ENCODE assay signal across 21 cellular contexts in genomic region chr21:21046063-21046462, GRCh38. TPM values are rescaled to one million over a fixed set of nuclear protein-coding genes. Genes with fewer than 3 reads are reported as not detected.
"Had no signal": no experiment of that assay in that cellular context is flagged by ENCODE, and none has a peak within 500 bp of the region (broad histone marks: within the 10 kb centered on the region; RNA-seq: fewer than 3 reads in every experiment).

No MANE protein-coding gene starts in this region.

- H3K27ac Mint-ChIP-seq: activated CD4-positive, alpha-beta memory T cell treated with anti-CD3 and anti-CD28 coated beads, Interleukin-2, amount 10 ng/mL, durations not matched to agents 7 days and 5 days; activated naive CD4-positive, alpha-beta T cell treated with anti-CD3 and anti-CD28 coated beads for 36 hours; activated T-cell treated with anti-CD3 and anti-CD28 coated beads, Interleukin-2, amount 50 U/mL, for 72 hours; naive thymus-derived CD4-positive, alpha-beta T cell; neural progenitor cell; stimulated activated memory B cell treated with anti-CD40 and anti-IgM and Interleukin-4, amounts not matched to agents 10 μg/mL and 1 μg/mL and 100 μg/mL, for 72 hours; T-helper 17 cell; type B pancreatic cell had no signal

- H3K27me3 Mint-ChIP-seq: activated CD4-positive, alpha-beta memory T cell treated with anti-CD3 and anti-CD28 coated beads, Interleukin-2, amount 10 ng/mL, durations not matched to agents 7 days and 5 days; naive thymus-derived CD4-positive, alpha-beta T cell; stimulated activated memory B cell treated with anti-CD40 and anti-IgM and Interleukin-4, amounts not matched to agents 10 μg/mL and 1 μg/mL and 100 μg/mL, for 72 hours; T-helper 17 cell; type B pancreatic cell had no signal

- H3K27me3 ChIP-seq: neural progenitor cell, stomach, testis, vagina had no signal

- H3K4me3 Mint-ChIP-seq: activated CD4-positive, alpha-beta memory T cell treated with anti-CD3 and anti-CD28 coated beads, Interleukin-2, amount 10 ng/mL, durations not matched to agents 7 days and 5 days; activated naive CD4-positive, alpha-beta T cell treated with anti-CD3 and anti-CD28 coated beads for 36 hours; activated T-cell treated with anti-CD3 and anti-CD28 coated beads, Interleukin-2, amount 50 U/mL, for 72 hours; naive thymus-derived CD4-positive, alpha-beta T cell; neural progenitor cell; stimulated activated memory B cell treated with anti-CD40 and anti-IgM and Interleukin-4, amounts not matched to agents 10 μg/mL and 1 μg/mL and 100 μg/mL, for 72 hours; T-helper 17 cell; type B pancreatic cell had no signal

- H3K36me3 Mint-ChIP-seq: naive thymus-derived CD4-positive, alpha-beta T cell; neural progenitor cell; stimulated activated memory B cell treated with anti-CD40 and anti-IgM and Interleukin-4, amounts not matched to agents 10 μg/mL and 1 μg/mL and 100 μg/mL, for 72 hours; type B pancreatic cell had no signal

- H3K4me1 Mint-ChIP-seq: activated CD4-positive, alpha-beta memory T cell treated with anti-CD3 and anti-CD28 coated beads, Interleukin-2, amount 10 ng/mL, durations not matched to agents 7 days and 5 days; neural progenitor cell; stimulated activated memory B cell treated with anti-CD40 and anti-IgM and Interleukin-4, amounts not matched to agents 10 μg/mL and 1 μg/mL and 100 μg/mL, for 72 hours; T-helper 17 cell had no signal

- DNase-seq: activated CD4-positive, alpha-beta memory T cell treated with anti-CD3 and anti-CD28 coated beads, Interleukin-2, amount 10 ng/mL, durations not matched to agents 7 days and 5 days; activated CD4-positive, alpha-beta T cell treated with anti-CD3 and anti-CD28 coated beads for 48 hours; activated effector memory CD4-positive, alpha-beta T cell treated with Interleukin-2 at 50 U/mL for 16 hours; activated naive CD4-positive, alpha-beta T cell treated with anti-CD3 and anti-CD28 coated beads for 36 hours; activated T-cell treated with anti-CD3 and anti-CD28 coated beads, Interleukin-2, amount 50 U/mL, for 72 hours; amygdala; cerebellar nuclear complex; left colon; naive thymus-derived CD4-positive, alpha-beta T cell; stimulated activated CD4-positive, alpha-beta T cell treated with anti-CD3 and anti-CD28 coated beads, Interleukin-15, amount 100 ng/mL, for 24 hours; stomach; T-helper 17 cell; testis had no signal

- H3K4me3 ChIP-seq: coronary artery, neural progenitor cell, smooth muscle cell, stomach, testis, vagina had no signal

- H3K4me1 ChIP-seq: neural progenitor cell, stomach, testis, vagina had no signal

- H3K9ac ChIP-seq: neural progenitor cell had no signal

- H3K27ac ChIP-seq: coronary artery, neural progenitor cell, stomach, vagina had no signal

- H3K36me3 ChIP-seq: neural progenitor cell, stomach, vagina had no signal

- FAIRE-seq: keratinocyte had no signal

- H3K9me3 Mint-ChIP-seq: activated naive CD4-positive, alpha-beta T cell treated with anti-CD3 and anti-CD28 coated beads for 36 hours; naive thymus-derived CD4-positive, alpha-beta T cell; neural progenitor cell; stimulated activated memory B cell treated with anti-CD40 and anti-IgM and Interleukin-4, amounts not matched to agents 10 μg/mL and 1 μg/mL and 100 μg/mL, for 72 hours; type B pancreatic cell had no signal

- ATAC-seq: activated T-cell treated with anti-CD3 and anti-CD28 coated beads, Interleukin-2, amount 50 U/mL, for 72 hours; left colon; naive thymus-derived CD4-positive, alpha-beta T cell; sciatic nerve; stimulated activated memory B cell treated with anti-CD40 and anti-IgM and Interleukin-4, amounts not matched to agents 10 μg/mL and 1 μg/mL and 100 μg/mL, for 72 hours; T-helper 17 cell had no signal

- H3K9me3 ChIP-seq: stomach, testis, vagina had no signal

RNA-seq across cellular contexts. Expression of gene NCAM2, which starts 47.9 kb away (rescaled TPM):
- total RNA-seq: activated CD4-positive, alpha-beta memory T cell treated with anti-CD3 and anti-CD28 coated beads, Interleukin-2, amount 10 ng/mL, durations not matched to agents 7 days and 5 days; activated naive CD4-positive, alpha-beta T cell treated with anti-CD3 and anti-CD28 coated beads for 36 hours; activated T-cell treated with anti-CD3 and anti-CD28 coated beads, Interleukin-2, amount 50 U/mL, for 72 hours; naive thymus-derived CD4-positive, alpha-beta T cell; T-helper 17 cell had no signal
